18 cellular contexts compared by ENCODE assay signal in genomic region chr9:122286764-122287163, GRCh38. TPM values are rescaled to one million over a fixed set of nuclear protein-coding genes. Genes with fewer than 3 reads are reported as not detected.
DNase-seq lines count a peak whose midpoint lies in the region; ATAC-seq and TF ChIP-seq lines count a peak whose summit lies in the region.
"Had no signal": no experiment of that assay in that cellular context is flagged by ENCODE, and none has a peak within 500 bp of the region (broad histone marks: within the 10 kb centered on the region; RNA-seq: fewer than 3 reads in every experiment).

No MANE protein-coding gene starts in this region.

- DNase-seq in medulla oblongata (ENCODE audit: extremely low spot score), result peak; percentile 28
- no peak for DNase-seq in activated gamma-delta T cell treated with Interleukin-2 at 50 U/mL for 16 hours
- no peak for DNase-seq in BE2C
- no peak for DNase-seq in SW480 (ENCODE audit: low spot score)
- DNase-seq: activated effector memory CD4-positive, alpha-beta T cell treated with anti-CD3 and anti-CD28 coated beads, Interleukin-2, amount 50 U/mL, for 16 hours; anterior cingulate cortex; Calu3; effector CD8-positive, alpha-beta T cell; heart right ventricle; islet precursor cell; mammary epithelial cell; NCI-H2029; NCI-H446 had no signal

- H3K4me1 ChIP-seq in BE2C, result no peaks in the 10 kb centered on the region
- H3K4me1 ChIP-seq: SJSA1 had no signal

- TF ChIP-seq CTCF in BE2C (IDR thresholded peaks at IDR 0.05; ENCODE audit: low read depth, low read length), result no peak

- TF ChIP-seq POLR2A in GM18505 (IDR thresholded peaks at IDR 0.05; ENCODE audit: borderline replicate concordance, extremely low read depth, insufficient read depth, insufficient read length), result no peak

- H3K4me3 ChIP-seq in BE2C (ENCODE audit: low read depth, low read length), result no peak overlapping the region
- H3K4me3 ChIP-seq: heart right ventricle, SJSA1 had no signal

- H3K36me3 ChIP-seq in BE2C, result peaks cover 52% of the 10 kb centered on the region

- H3K27me3 ChIP-seq in BE2C, result no peaks in the 10 kb centered on the region
- H3K27me3 ChIP-seq: heart right ventricle, SJSA1 had no signal

- ATAC-seq in GM18505 (IDR thresholded peaks at IDR 0.05; ENCODE audit: unreplicated experiment) (peak; percentile 74), GM21381 (IDR thresholded peaks at IDR 0.05; ENCODE audit: unreplicated experiment) (peak; percentile 68), HG03159 (IDR thresholded peaks at IDR 0.05; ENCODE audit: unreplicated experiment) (peak; percentile 68), esophagus mucosa (no peak)
- ATAC-seq: heart right ventricle had no signal

- no peaks in the 10 kb centered on the region for H3K9me3 ChIP-seq in BE2C
- H3K9me3 ChIP-seq: heart right ventricle, SJSA1 had no signal

RNA-seq across cellular contexts. Expression of gene MRRF, which starts 22.1 kb away (rescaled TPM):
- total RNA-seq in esophagus mucosa, result 36.5 TPM
- 41.2 TPM for polyA plus RNA-seq in BE2C (2012; ENCODE audit: insufficient read depth, insufficient read length, low read depth)

RNA-seq across cellular contexts. Expression of gene RBM18, which starts 22.1 kb away (rescaled TPM):
- total RNA-seq in esophagus mucosa, result 15.7 TPM
- polyA plus RNA-seq in BE2C (2012; ENCODE audit: insufficient read depth, insufficient read length, low read depth), result 57.4 TPM

RNA-seq across cellular contexts. Expression of gene LHX6, which starts 58.0 kb away (rescaled TPM):
- total RNA-seq in esophagus mucosa, result 1.3 TPM
- 0.17 TPM for polyA plus RNA-seq in BE2C (2012; ENCODE audit: insufficient read depth, insufficient read length, low read depth)
